8 cellular contexts compared by ENCODE assay signal in genomic region chr7:94087664-94088352, GRCh38.
DNase-seq lines count a peak whose midpoint lies in the region; ATAC-seq and TF ChIP-seq lines count a peak whose summit lies in the region.

No MANE protein-coding gene starts in this region.

- peaks cover 28% of the 10 kb centered on the region for H3K27me3 Mint-ChIP-seq in Caco-2 (ENCODE audit: insufficient read depth, unreplicated experiment)
- H3K27me3 Mint-ChIP-seq in activated CD4-positive, alpha-beta T cell treated with anti-CD3 and anti-CD28 coated beads, Interleukin-2, amount 10 ng/mL, durations not matched to agents 7 days and 5 days: peaks cover 39% of the 10 kb centered on the region
- peaks cover 18 to 55% (median 38%) of the 10 kb centered on the region in 5 donors for H3K27me3 Mint-ChIP-seq in naive thymus-derived CD4-positive, alpha-beta T cell

- WGBS in esophagus muscularis mucosa: 19% methylated on average over 6 of the region's 6 CpGs
- WGBS in testis, 2 donors: 34 to 39% methylated on average over 6 of the region's 6 CpGs

- intact Hi-C loops in Caco-2 (cut with micrococcal nuclease; ENCODE audit: unreplicated experiment): loop anchor here (1.0 to 10.0 kb wide), 7 partner anchors 86 to 843 kb away; partner anchors contain the start of gene BET1
- intact Hi-C loops in esophagus muscularis mucosa (cut with DNase I): loop anchor here (5.0 kb wide), 1 partner anchor 186 kb away; no protein-coding TSS in a partner anchor
- intact Hi-C loops in naive thymus-derived CD4-positive, alpha-beta T cell (cut with micrococcal nuclease): loop anchor here (1.0 to 5.0 kb wide), 8 partner anchors 83 to 843 kb away; partner anchors contain the start of gene BET1 (in 2 of the 2)
- intact Hi-C loops in testis (cut with DNase I; ENCODE audit: low total_unique reads): no loop called here

- H3K4me3 ChIP-seq in Caco-2 (ENCODE audit: low read depth, low read length) (no peak overlapping the region), esophagus muscularis mucosa (peak overlapping the region; percentile 16 to 41 (median 34)), testis (no peak overlapping the region)
- peak overlapping the region; percentile 43 for H3K4me3 ChIP-seq in naive thymus-derived CD4-positive, alpha-beta T cell (ENCODE audit: low read length)

- DNase-seq in Caco-2 (peak; percentile 54 to 60), NCI-H446 (lab: John Stamatoyannopoulos, UW) (peak; percentile 4 to 53), esophagus muscularis mucosa (ENCODE audit: extremely low spot score) (no peak), testis (peak; percentile 45)
- peak; percentile 69 for DNase-seq in activated CD4-positive, alpha-beta T cell treated with anti-CD3 and anti-CD28 coated beads, Interleukin-2, amount 10 ng/mL, durations not matched to agents 7 days and 5 days
- peak in 8 of 9 donors; percentile 27 to 62 (median 46) for DNase-seq in naive thymus-derived CD4-positive, alpha-beta T cell

- CTCF ChIA-PET in Caco-2 (lab: Charles Lee): interaction anchor here (1.2 kb wide), 1 partner anchor 185 kb away, joined by 3 read pairs; no protein-coding TSS in a partner anchor
- CTCF ChIA-PET in activated CD4-positive, alpha-beta T cell treated with anti-CD3 and anti-CD28 coated beads, Interleukin-2, amount 10 ng/mL, durations not matched to agents 7 days and 5 days (lab: Charles Lee): interaction anchor here (0.6 to 1.9 kb wide), 4 partner anchors 8 to 178 kb away, joined by 3 to 10 read pairs (median 3); no protein-coding TSS in a partner anchor
- CTCF ChIA-PET in naive thymus-derived CD4-positive, alpha-beta T cell (lab: Charles Lee): interaction anchor here (1.4 to 1.7 kb wide), 2 partner anchors 9 to 841 kb away, joined by 5 to 13 read pairs; no protein-coding TSS in a partner anchor

- H3K27me3 ChIP-seq in Caco-2 (replicated peaks; ENCODE audit: control insufficient read depth, insufficient read depth, low read length) (peaks cover 2% of the 10 kb centered on the region; the same call in 1 of the 2 replicates), esophagus muscularis mucosa (peaks cover 0 to 7% (median 0%) of the 10 kb centered on the region in 4 donors), testis (no peaks in the 10 kb centered on the region)
- H3K27me3 ChIP-seq in naive thymus-derived CD4-positive, alpha-beta T cell (ENCODE audit: control insufficient read depth in 2 of 2, insufficient read depth in 2 of 2, low read length in 2 of 2): no peaks in the 10 kb centered on the region

- H3K27ac ChIP-seq in esophagus muscularis mucosa (replicated peaks in 1 of 4): no peak overlapping the region
- no peak overlapping the region for H3K27ac ChIP-seq in naive thymus-derived CD4-positive, alpha-beta T cell (ENCODE audit: low read depth, low read length)
- no peak overlapping the region for H3K27ac ChIP-seq in testis

- H3K4me1 Mint-ChIP-seq in Caco-2 (ENCODE audit: low read depth, unreplicated experiment): no peaks in the 10 kb centered on the region
- peaks cover 5% of the 10 kb centered on the region for H3K4me1 Mint-ChIP-seq in activated CD4-positive, alpha-beta T cell treated with anti-CD3 and anti-CD28 coated beads, Interleukin-2, amount 10 ng/mL, durations not matched to agents 7 days and 5 days
- H3K4me1 Mint-ChIP-seq in naive thymus-derived CD4-positive, alpha-beta T cell: peaks cover 4 to 7% (median 5%) of the 10 kb centered on the region in 7 donors

- no peak overlapping the region for H3K4me3 Mint-ChIP-seq in Caco-2 (ENCODE audit: unreplicated experiment)
- H3K4me3 Mint-ChIP-seq in activated CD4-positive, alpha-beta T cell treated with anti-CD3 and anti-CD28 coated beads, Interleukin-2, amount 10 ng/mL, durations not matched to agents 7 days and 5 days: peak overlapping the region; percentile 28
- H3K4me3 Mint-ChIP-seq in naive thymus-derived CD4-positive, alpha-beta T cell: peak overlapping the region; percentile 58 to 81 (median 74)

- H3K36me3 ChIP-seq in Caco-2 (ENCODE audit: control insufficient read depth, insufficient read depth, low read length) (no peaks in the 10 kb centered on the region), esophagus muscularis mucosa (no peaks in the 10 kb centered on the region), testis (ENCODE audit: low read depth, missing control alignments) (no peaks in the 10 kb centered on the region)
- H3K36me3 ChIP-seq in naive thymus-derived CD4-positive, alpha-beta T cell (ENCODE audit: control insufficient read depth in 2 of 3, insufficient read depth in 3 of 3, low read length in 3 of 3): no peaks in the 10 kb centered on the region

- POLR2A ChIA-PET in Caco-2 (lab: Charles Lee): no interaction called here
- POLR2A ChIA-PET in activated CD4-positive, alpha-beta T cell treated with anti-CD3 and anti-CD28 coated beads, Interleukin-2, amount 10 ng/mL, durations not matched to agents 7 days and 5 days (lab: Charles Lee): no interaction called here
- POLR2A ChIA-PET in naive thymus-derived CD4-positive, alpha-beta T cell (lab: Charles Lee): no interaction called here

- BruUV-seq in Caco-2 (replicated peaks; lab: Mats Ljungman, UMichigan): no TSS peak

- no peak for TF ChIP-seq EP300 in esophagus muscularis mucosa (IDR thresholded peaks at IDR 0.05)

- ATAC-seq in GM19328 (IDR thresholded peaks at IDR 0.05; ENCODE audit: unreplicated experiment): peak; percentile 94
- peak; percentile 99 for ATAC-seq in HG03354 (IDR thresholded peaks at IDR 0.05; ENCODE audit: poor library complexity, severe bottlenecking, unreplicated experiment)
- peak; percentile 88 for ATAC-seq in naive thymus-derived CD4-positive, alpha-beta T cell

- H3K4me1 ChIP-seq in Caco-2 (no peaks in the 10 kb centered on the region), esophagus muscularis mucosa (peaks cover 0 to 8% (median 3%) of the 10 kb centered on the region in 4 donors), testis (no peaks in the 10 kb centered on the region)
- no peaks in the 10 kb centered on the region for H3K4me1 ChIP-seq in naive thymus-derived CD4-positive, alpha-beta T cell (ENCODE audit: control insufficient read depth in 2 of 2, insufficient read depth in 2 of 2, low read length in 2 of 2)

- no peak for TF ChIP-seq POLR2A in esophagus muscularis mucosa (IDR thresholded peaks at IDR 0.05; ENCODE audit: low read depth)
- no peak for TF ChIP-seq POLR2A in testis (IDR thresholded peaks at IDR 0.05)

- TF ChIP-seq CTCF in Caco-2 (IDR thresholded peaks at IDR 0.05; ENCODE audit: insufficient read depth in 1 of 2, low read depth in 1 of 2, low read length in 1 of 2, severe bottlenecking in 1 of 2, unreplicated experiment in 1 of 2) (peak; percentile 53 to 88), esophagus muscularis mucosa (IDR thresholded peaks at IDR 0.05) (peak; percentile 60 to 76 (median 67)), testis (IDR thresholded peaks at IDR 0.05) (peak in 2 of 3 experiments; percentile 57 to 71)

- H3K36me3 Mint-ChIP-seq in Caco-2 (ENCODE audit: insufficient read depth, unreplicated experiment): no peaks in the 10 kb centered on the region
- no peaks in the 10 kb centered on the region for H3K36me3 Mint-ChIP-seq in activated CD4-positive, alpha-beta T cell treated with anti-CD3 and anti-CD28 coated beads, Interleukin-2, amount 10 ng/mL, durations not matched to agents 7 days and 5 days (ENCODE audit: low read depth)
- no peaks in the 10 kb centered on the region for H3K36me3 Mint-ChIP-seq in naive thymus-derived CD4-positive, alpha-beta T cell

- H3K9me3 ChIP-seq in Caco-2: no peaks in the 10 kb centered on the region
- no peaks in the 10 kb centered on the region for H3K9me3 ChIP-seq in esophagus muscularis mucosa
- no peaks in the 10 kb centered on the region for H3K9me3 ChIP-seq in naive thymus-derived CD4-positive, alpha-beta T cell (ENCODE audit: control insufficient read depth in 2 of 3, low read length in 3 of 3)
- H3K9me3 ChIP-seq in testis: no peaks in the 10 kb centered on the region

- no peaks in the 10 kb centered on the region for H3K9me3 Mint-ChIP-seq in Caco-2 (ENCODE audit: unreplicated experiment)
- H3K9me3 Mint-ChIP-seq in activated CD4-positive, alpha-beta T cell treated with anti-CD3 and anti-CD28 coated beads, Interleukin-2, amount 10 ng/mL, durations not matched to agents 7 days and 5 days: no peaks in the 10 kb centered on the region
- H3K9me3 Mint-ChIP-seq in naive thymus-derived CD4-positive, alpha-beta T cell: no peaks in the 10 kb centered on the region

- no peak overlapping the region for H3K27ac Mint-ChIP-seq in Caco-2 (ENCODE audit: unreplicated experiment)
- H3K27ac Mint-ChIP-seq in activated CD4-positive, alpha-beta T cell treated with anti-CD3 and anti-CD28 coated beads, Interleukin-2, amount 10 ng/mL, durations not matched to agents 7 days and 5 days: peak overlapping the region; percentile 77
- H3K27ac Mint-ChIP-seq in naive thymus-derived CD4-positive, alpha-beta T cell: peak overlapping the region in 3 of 9 donors; percentile 8 to 70 (median 22)

Comparison
In these comparisons a context has a peak if more than half of its experiments do, and no peak if none do; other contexts are left out.
1. H3K4me3 ChIP-seq: peak in esophagus muscularis mucosa (4 of 4) and naive thymus-derived CD4-positive, alpha-beta T cell (single experiment); none in Caco-2 (single experiment) and testis (0 of 2).
2. Peak in every context shown above with its lines, with median percentiles within 50 percentile points of each other: CTCF ChIP-seq and ATAC-seq.